ENCODE assay signal across 7 cellular contexts in genomic region chr9:127763918-127764384, GRCh38. TPM values are rescaled to one million over a fixed set of nuclear protein-coding genes. Genes with fewer than 3 reads are reported as not detected.
DNase-seq lines count a peak whose midpoint lies in the region; ATAC-seq, FAIRE-seq and TF ChIP-seq lines count a peak whose summit lies in the region.

No MANE protein-coding gene starts in this region.

- DNase-seq in GM12891 (ENCODE audit: insufficient read length, low spot score) (no peak), RPMI8226 (peak; percentile 69), endodermal cell (peak; percentile 86), neural crest cell (ENCODE audit: low read depth, low spot score) (no peak), NCI-H1092 treated with DMSO at 0.1 percent for 48 hours (lab: John Stamatoyannopoulos, UW) (no peak)

- H3K27ac Mint-ChIP-seq in endodermal cell (no peak overlapping the region), neural crest cell (ENCODE audit: unreplicated experiment) (peak overlapping the region; percentile 12)

- TF ChIP-seq POLR2A in GM12891 (IDR thresholded peaks at IDR 0.05; ENCODE audit: low read depth, low read length) = no peak

- no peak overlapping the region for H3K4me3 ChIP-seq in endodermal cell (ENCODE audit: low read length)

- WGBS in endodermal cell (ENCODE audit: insufficient coverage in 1 of 2, insufficient read length in 1 of 2), 2 experiments = 68 to 81% methylated on average over 5 to 7 of the region's 7 CpGs

- H3K4me1 Mint-ChIP-seq in endodermal cell (peaks cover 2% of the 10 kb centered on the region), neural crest cell (peaks cover 36% of the 10 kb centered on the region)

- ATAC-seq in GM18867 (IDR thresholded peaks at IDR 0.05; ENCODE audit: unreplicated experiment) = no peak
- no peak for ATAC-seq in GM19328 (IDR thresholded peaks at IDR 0.05; ENCODE audit: unreplicated experiment)

- no peaks in the 10 kb centered on the region for H3K27me3 ChIP-seq in endodermal cell (ENCODE audit: control insufficient read depth, insufficient read depth, low read length, poor library complexity, severe bottlenecking)

- peaks cover 2% of the 10 kb centered on the region for H3K27me3 Mint-ChIP-seq in endodermal cell (ENCODE audit: insufficient read depth)
- H3K27me3 Mint-ChIP-seq in neural crest cell (ENCODE audit: low read depth) = peaks cover 14% of the 10 kb centered on the region

- H3K36me3 ChIP-seq in endodermal cell (ENCODE audit: control insufficient read depth, insufficient read depth, low read length) = no peaks in the 10 kb centered on the region

- H3K4me3 Mint-ChIP-seq in endodermal cell = no peak overlapping the region
- H3K4me3 Mint-ChIP-seq in neural crest cell = peak overlapping the region; percentile 31

- H3K9me3 ChIP-seq in endodermal cell (ENCODE audit: control insufficient read depth, low read length) = no peaks in the 10 kb centered on the region

- peak; percentile 33 for FAIRE-seq in GM12891 (lab: Jason Lieb, UNC)

- TF ChIP-seq CTCF in endodermal cell (conservative IDR thresholded peaks at IDR 0.05) (peak; percentile 69), neural crest cell (conservative IDR thresholded peaks at IDR 0.05) (peak; percentile 25)

- no peaks in the 10 kb centered on the region for H3K4me1 ChIP-seq in endodermal cell (ENCODE audit: control insufficient read depth, insufficient read depth, low read length)

- H3K36me3 Mint-ChIP-seq in endodermal cell (ENCODE audit: low read depth) (no peaks in the 10 kb centered on the region), neural crest cell (ENCODE audit: low read depth) (no peaks in the 10 kb centered on the region)

- H3K9me3 Mint-ChIP-seq in endodermal cell (no peaks in the 10 kb centered on the region), neural crest cell (no peaks in the 10 kb centered on the region)

- no peak overlapping the region for H3K9ac ChIP-seq in endodermal cell (ENCODE audit: extremely low read depth, low read length, poor library complexity, severe bottlenecking)

- no peak overlapping the region for H3K27ac ChIP-seq in endodermal cell (ENCODE audit: low read depth, low read length)

TF ChIP-seq in GM12891, 5 proteins besides CTCF, POLR2A, EP300 and RAD21:
- TF ChIP-seq SPI1 (IDR thresholded peaks at IDR 0.05; ENCODE audit: low read depth, low read length) = no peak
- TF ChIP-seq TAF1 (IDR thresholded peaks at IDR 0.05; ENCODE audit: low read depth, low read length) = no peak
- no peak for TF ChIP-seq POLR2AphosphoS5 (IDR thresholded peaks at IDR 0.05; ENCODE audit: low read depth, low read length)
- TF ChIP-seq POU2F2 (IDR thresholded peaks at IDR 0.05; ENCODE audit: low read depth, low read length) = no peak
- no peak for TF ChIP-seq PAX5 (IDR thresholded peaks at IDR 0.05; ENCODE audit: insufficient read depth, low read length, severe bottlenecking)

RNA-seq across cellular contexts. Expression of gene SH2D3C, which starts 14.5 kb away (rescaled TPM):
- polyA plus RNA-seq in GM12891 (2012; ENCODE audit: low read depth, missing spikeins) = 10.6 TPM
- total RNA-seq in endodermal cell (1 to 10 TPM in 1 of 2 donors, under 1 TPM in 1; 0.77 to 1.4 TPM), neural crest cell (6.0 and 7.2 TPM in 2 replicates)
- polyA plus RNA-seq in endodermal cell (2013, experiment 1 of 2) = 5.3 TPM
- 5.3 TPM for polyA plus RNA-seq in endodermal cell (2013, experiment 2 of 2)

RNA-seq across cellular contexts. Expression of gene CDK9, which starts 21.9 kb away (rescaled TPM):
- polyA plus RNA-seq in GM12891 (2012; ENCODE audit: low read depth, missing spikeins) = 48.5 TPM
- 100 to 1,000 TPM in 1 of 2 donors, 10 to 100 TPM in 1; 97.1 to 101 TPM for total RNA-seq in endodermal cell
- polyA plus RNA-seq in endodermal cell (2013, experiment 1 of 2) = 58.2 TPM
- polyA plus RNA-seq in endodermal cell (2013, experiment 2 of 2) = 58.0 TPM
- total RNA-seq in neural crest cell = 77.0 and 84.8 TPM in 2 replicates

RNA-seq across cellular contexts. Expression of gene TOR2A, which starts 28.9 kb away (rescaled TPM):
- polyA plus RNA-seq in GM12891 (2012; ENCODE audit: low read depth, missing spikeins) = 6.3 TPM
- total RNA-seq in endodermal cell (10 to 100 TPM; 15.7 to 16.7 TPM), neural crest cell (25.7 and 27.4 TPM in 2 replicates)
- polyA plus RNA-seq in endodermal cell (2013, experiment 1 of 2) = 19.2 TPM
- polyA plus RNA-seq in endodermal cell (2013, experiment 2 of 2) = 15.7 TPM

RNA-seq across cellular contexts. Expression of gene FPGS, which starts 38.7 kb away (rescaled TPM):
- 48.1 TPM for polyA plus RNA-seq in GM12891 (2012; ENCODE audit: low read depth, missing spikeins)
- total RNA-seq in endodermal cell (10 to 100 TPM; 75.2 to 76.4 TPM), neural crest cell (64.6 and 69.9 TPM in 2 replicates)
- polyA plus RNA-seq in endodermal cell (2013, experiment 1 of 2) = 46.4 TPM
- 42.8 TPM for polyA plus RNA-seq in endodermal cell (2013, experiment 2 of 2)

RNA-seq across cellular contexts. Expression of gene TTC16, which starts 48.1 kb away (rescaled TPM):
- polyA plus RNA-seq in GM12891 (2012; ENCODE audit: low read depth, missing spikeins) = 0.04 TPM
- total RNA-seq in endodermal cell = not detected
- not detected for polyA plus RNA-seq in endodermal cell (2013, experiment 1 of 2)
- polyA plus RNA-seq in endodermal cell (2013, experiment 2 of 2) = not detected
- not detected in 2 replicates for total RNA-seq in neural crest cell

Comparison
In these comparisons a context has a peak if more than half of its experiments do, and no peak if none do; other contexts are left out.
1. DNase-seq: peak in RPMI8226 (single experiment) and endodermal cell (single experiment); none in GM12891 (single experiment), neural crest cell (single experiment) and NCI-H1092 treated with DMSO at 0.1 percent for 48 hours (single experiment).